Comparison of ENCODE assay signal across 7 cellular contexts in genomic region chr22:45240810-45241631, GRCh38. TPM values are rescaled to one million over a fixed set of nuclear protein-coding genes. Genes with fewer than 3 reads are reported as not detected.
DNase-seq lines count a peak whose midpoint lies in the region; ATAC-seq and TF ChIP-seq lines count a peak whose summit lies in the region.

TSS of gene KIAA0930 (minus strand) at chr22:45240894. CDS start at chr22:45240703, 191 bp downstream.

- H3K4ac ChIP-seq in IMR-90 (ENCODE audit: low read depth, low read length), result peak within 1 kb of the TSS; percentile 72

- H3K4me1 ChIP-seq in IMR-90 (ENCODE audit: control insufficient read depth, insufficient read depth, low read length) (peaks cover 5% of the 10 kb centered on the region; the same call in 1 of the 2 replicates), heart left ventricle (peaks cover 0 to 45% (median 12%) of the 10 kb centered on the region in 12 donors), tibial artery (peaks cover 0 to 24% (median 18%) of the 10 kb centered on the region in 4 donors)

- peak within 1 kb of the TSS; percentile 65 for H4K91ac ChIP-seq in IMR-90 (ENCODE audit: insufficient read depth, low read depth, low read length)

- intact Hi-C loops in IMR-90 (cut with micrococcal nuclease) (loop anchor here (2.0 kb wide), 1 partner anchor 28 kb away; no protein-coding TSS in a partner anchor), heart left ventricle (cut with DNase I) (loop anchor here in 4 of 10 donors (2.0 to 10.0 kb wide), 3 partner anchors 76 to 79 kb away; partner anchors contain the start of gene NUP50 (in 4 of the 4)), tibial artery (cut with DNase I; ENCODE audit: low total_unique reads) (loop anchor here (1.0 kb wide), 1 partner anchor 68 kb away; the partner anchor contains the start of gene FAM118A)

- H2AK5ac ChIP-seq in IMR-90 (ENCODE audit: low read depth, low read length), result peak within 1 kb of the TSS; percentile 75; the same call in 1 of the 2 replicates

- peak within 1 kb of the TSS; percentile 35 for H2BK20ac ChIP-seq in IMR-90 (ENCODE audit: low read depth, low read length)

- H3K9me3 ChIP-seq in IMR-90 (ENCODE audit: control insufficient read depth, insufficient read depth, low read length), result no peaks in the 10 kb centered on the region
- no peaks in the 10 kb centered on the region for H3K9me3 ChIP-seq in heart left ventricle
- H3K9me3 ChIP-seq in tibial artery, result no peaks in the 10 kb centered on the region

- H3K36me3 Mint-ChIP-seq in T-helper 1 cell treated with Interleukin-12 subunit alpha and Interleukin-12 subunit beta and Interleukin-4 antibody, amounts not matched to agents 30 μg/mL and 1 μg/mL, for 36 hours (ENCODE audit: low read depth), result no peaks in the 10 kb centered on the region

- TF ChIP-seq POLR2A in GM18526 (IDR thresholded peaks at IDR 0.05; ENCODE audit: extremely low read depth, insufficient read length) (peak; percentile 25), IMR-90 (IDR thresholded peaks at IDR 0.05; ENCODE audit: low read depth, low read length) (no peak), heart left ventricle (IDR thresholded peaks at IDR 0.05) (no peak)

- peaks cover 4% of the 10 kb centered on the region; the same call in 1 of the 2 replicates for H3K36me3 ChIP-seq in IMR-90 (ENCODE audit: control insufficient read depth, insufficient read depth, low read length)
- H3K36me3 ChIP-seq in heart left ventricle, result peaks cover 0 to 11% (median 0%) of the 10 kb centered on the region in 9 donors
- H3K36me3 ChIP-seq in tibial artery, result peaks cover 0 to 9% (median 0%) of the 10 kb centered on the region in 3 donors

- H2BK15ac ChIP-seq in IMR-90 (ENCODE audit: low read depth, low read length), result peak within 1 kb of the TSS; percentile 49; the same call in 1 of the 3 replicates

- no peaks in the 10 kb centered on the region for H3K27me3 Mint-ChIP-seq in T-helper 1 cell treated with Interleukin-12 subunit alpha and Interleukin-12 subunit beta and Interleukin-4 antibody, amounts not matched to agents 30 μg/mL and 1 μg/mL, for 36 hours (ENCODE audit: low read depth)

- no peak for TF ChIP-seq CTCF in IMR-90 (conservative IDR thresholded peaks at IDR 0.05; ENCODE audit: low read depth, low read length)
- no peak for TF ChIP-seq CTCF in heart left ventricle (IDR thresholded peaks at IDR 0.05)
- TF ChIP-seq CTCF in tibial artery (IDR thresholded peaks at IDR 0.05), result no peak

- 0% methylated on average over 7 of the region's 66 CpGs; no CpG with 5 or more reads in 1 of the 2 experiments for WGBS in IMR-90 (ENCODE audit: extremely low coverage in 2 of 2, insufficient read length in 1 of 2), 2 experiments
- WGBS in adipose tissue, 3 donors, result 6 to 16% (median 9%) methylated on average over 31 to 48 of the region's 66 CpGs
- WGBS in heart left ventricle, 4 donors, result 7 to 19% (median 11%) methylated on average over 16 to 66 of the region's 66 CpGs

- dilution Hi-C loops in IMR-90 (cut with HindIII; ENCODE audit: low sequenced_read_pairs, unreplicated experiment), result no loop called here

- H3K18ac ChIP-seq in IMR-90 (ENCODE audit: low read depth, low read length), result peak within 1 kb of the TSS; percentile 21; the same call in 1 of the 2 replicates

- CTCF ChIA-PET in IMR-90 (lab: Yijun Ruan, JAX), result interaction anchor here (0.5 kb wide), 1 partner anchor 253 kb away, joined by 3 read pairs; no protein-coding TSS in a partner anchor

- H3K9ac ChIP-seq in IMR-90 (ENCODE audit: low read depth, low read length), result peak within 1 kb of the TSS; percentile 47

- peaks cover 39% of the 10 kb centered on the region for H4K20me1 ChIP-seq in IMR-90 (ENCODE audit: insufficient read depth, low read length)

- DNase-seq in IMR-90 (peak; percentile 68), heart left ventricle (peak; percentile 84 to 92 (median 84)), pons (ENCODE audit: low spot score) (peak; percentile 59), tibial artery (peak; percentile 75 to 91)

- H3K27ac ChIP-seq in IMR-90 (ENCODE audit: insufficient read depth, low read length), result peak within 1 kb of the TSS; percentile 15; the same call in 1 of the 2 replicates
- no peak within 1 kb of the TSS for H3K27ac ChIP-seq in adipose tissue (ENCODE audit: low read depth, low read length)
- peak within 1 kb of the TSS in 8 of 12 donors; percentile 17 to 84 (median 41) for H3K27ac ChIP-seq in heart left ventricle
- H3K27ac ChIP-seq in tibial artery, result peak within 1 kb of the TSS; percentile 72 to 84

- no peak within 1 kb of the TSS for H3K56ac ChIP-seq in IMR-90 (ENCODE audit: extremely low read depth, insufficient read depth, low read length)

- peak within 1 kb of the TSS; percentile 68 for H2BK120ac ChIP-seq in IMR-90 (ENCODE audit: low read depth, low read length)

- H3K27me3 ChIP-seq in IMR-90 (ENCODE audit: control insufficient read depth, insufficient read depth, low read length) (no peaks in the 10 kb centered on the region), heart left ventricle (no peaks in the 10 kb centered on the region), tibial artery (no peaks in the 10 kb centered on the region)

- H3K4me3 ChIP-seq in IMR-90 (ENCODE audit: insufficient read depth, low read depth, low read length), result peak within 1 kb of the TSS; percentile 92
- peak within 1 kb of the TSS; percentile 45 to 86 (median 68) for H3K4me3 ChIP-seq in heart left ventricle
- peak within 1 kb of the TSS; percentile 73 to 84 for H3K4me3 ChIP-seq in tibial artery

- H2AFZ ChIP-seq in IMR-90 (replicated peaks; ENCODE audit: low read length, poor library complexity), result peak within 1 kb of the TSS; percentile 92

- no TSS peak for BruUV-seq in IMR-90 (replicated peaks; lab: Mats Ljungman, UMichigan)

- peak within 1 kb of the TSS; percentile 93 for H3K4me2 ChIP-seq in IMR-90 (ENCODE audit: low read depth, low read length)

- no peak for TF ChIP-seq RAD21 in IMR-90 (IDR thresholded peaks at IDR 0.05; ENCODE audit: low read length)

- peak within 1 kb of the TSS; percentile 88 for H3K4me3 Mint-ChIP-seq in T-helper 1 cell treated with Interleukin-12 subunit alpha and Interleukin-12 subunit beta and Interleukin-4 antibody, amounts not matched to agents 30 μg/mL and 1 μg/mL, for 36 hours

- H3K9me1 ChIP-seq in IMR-90 (ENCODE audit: insufficient read depth, low read length), result peaks cover 8% of the 10 kb centered on the region; the same call in 1 of the 2 replicates

- peak within 1 kb of the TSS; percentile 88 for H2AK9ac ChIP-seq in IMR-90 (replicated peaks; ENCODE audit: low read depth, low read length, poor library complexity)

- POLR2A ChIA-PET in IMR-90 (lab: Charles Lee; ENCODE audit: unreplicated experiment), result no interaction called here

- H4K8ac ChIP-seq in IMR-90 (ENCODE audit: low read depth in 2 of 2, low read length in 2 of 2), result peak within 1 kb of the TSS in 1 of 2 experiments; percentile 91; a peak in 3 of 4 replicates

- H3K79me1 ChIP-seq in IMR-90 (ENCODE audit: low read depth in 1 of 2, low read length in 2 of 2), result peaks cover 18 to 39% of the 10 kb centered on the region in 2 experiments

- H3K4me1 Mint-ChIP-seq in T-helper 1 cell treated with Interleukin-12 subunit alpha and Interleukin-12 subunit beta and Interleukin-4 antibody, amounts not matched to agents 30 μg/mL and 1 μg/mL, for 36 hours (ENCODE audit: low read depth), result peaks cover 10% of the 10 kb centered on the region

- H3K23ac ChIP-seq in IMR-90 (ENCODE audit: low read depth, low read length), result peak within 1 kb of the TSS; percentile 14; the same call in 1 of the 2 replicates

- no peaks in the 10 kb centered on the region for H3K9me3 Mint-ChIP-seq in T-helper 1 cell treated with Interleukin-12 subunit alpha and Interleukin-12 subunit beta and Interleukin-4 antibody, amounts not matched to agents 30 μg/mL and 1 μg/mL, for 36 hours

- peak within 1 kb of the TSS; percentile 78 for H3K27ac Mint-ChIP-seq in T-helper 1 cell treated with Interleukin-12 subunit alpha and Interleukin-12 subunit beta and Interleukin-4 antibody, amounts not matched to agents 30 μg/mL and 1 μg/mL, for 36 hours

- peak; percentile 86 for ATAC-seq in IMR-90 (ENCODE audit: low read depth)
- peak; percentile 62 to 79 (median 76) for ATAC-seq in heart left ventricle

- H3K14ac ChIP-seq in IMR-90 (replicated peaks; ENCODE audit: low read depth, low read length), result 0 out of 2 replicates have a peak within 1 kb of the TSS, but pooled peaks have one; percentile 28

- in situ Hi-C loops in IMR-90 (cut with MboI; ENCODE audit: low sequenced_read_pairs), result no loop called here

- no peak within 1 kb of the TSS for H2BK5ac ChIP-seq in IMR-90 (ENCODE audit: low read depth, low read length, poor library complexity, severe bottlenecking)

- peak within 1 kb of the TSS; percentile 55; the same call in 1 of the 2 replicates for H4K5ac ChIP-seq in IMR-90 (ENCODE audit: low read depth, low read length)

TF ChIP-seq in IMR-90, 13 proteins besides CTCF, POLR2A, EP300 and RAD21 (continues in another document):
- TF ChIP-seq MAZ (IDR thresholded peaks at IDR 0.05; ENCODE audit: borderline replicate concordance, low read depth, low read length) (no peak), MXI1 (IDR thresholded peaks at IDR 0.05; ENCODE audit: borderline replicate concordance, low read depth, low read length) (no peak), RFX5 (IDR thresholded peaks at IDR 0.05; ENCODE audit: low read depth, low read length) (no peak), MAFK (IDR thresholded peaks at IDR 0.05; ENCODE audit: low read depth, low read length) (no peak), SMC3 (IDR thresholded peaks at IDR 0.05; ENCODE audit: low read depth, low read length) (no peak), CHD1 (IDR thresholded peaks at IDR 0.05; ENCODE audit: low read depth, low read length) (no peak), RCOR1 (IDR thresholded peaks at IDR 0.05; ENCODE audit: insufficient replicate concordance, low read length) (no peak), CEBPB (IDR thresholded peaks at IDR 0.05; ENCODE audit: low read depth, low read length) (no peak), ELK1 (IDR thresholded peaks at IDR 0.05; ENCODE audit: borderline replicate concordance, low read depth, low read length) (no peak)

RNA-seq across cellular contexts. Expression of gene KIAA0930, which starts in this region (rescaled TPM):
- 21.7 and 25.3 TPM in 2 replicates for total RNA-seq in IMR-90 (2012; rRNA removed)
- 34.1 and 38.1 TPM in 2 replicates for polyA plus RNA-seq in IMR-90 (2012; rRNA removed)
- 45.7 and 62.0 TPM in 2 replicates for polyA plus RNA-seq in IMR-90 (2012; cell fraction: cytosol; rRNA removed)
- 134 and 167 TPM in 2 replicates for polyA plus RNA-seq in IMR-90 (2012; cell fraction: nucleus; rRNA removed; ENCODE audit: low replicate concordance)
- 10 to 100 TPM; 16.1 to 31.6 (median 26.2) TPM for polyA plus RNA-seq in adipose tissue
- 10 to 100 TPM; 14.7 to 67.1 (median 18.7) TPM for total RNA-seq in heart left ventricle
- polyA plus RNA-seq in heart left ventricle, result 10 to 100 TPM in 1 of 2 donors, 1 to 10 TPM in 1; 8.5 to 25.1 TPM
